In the genomic region with DNA sequence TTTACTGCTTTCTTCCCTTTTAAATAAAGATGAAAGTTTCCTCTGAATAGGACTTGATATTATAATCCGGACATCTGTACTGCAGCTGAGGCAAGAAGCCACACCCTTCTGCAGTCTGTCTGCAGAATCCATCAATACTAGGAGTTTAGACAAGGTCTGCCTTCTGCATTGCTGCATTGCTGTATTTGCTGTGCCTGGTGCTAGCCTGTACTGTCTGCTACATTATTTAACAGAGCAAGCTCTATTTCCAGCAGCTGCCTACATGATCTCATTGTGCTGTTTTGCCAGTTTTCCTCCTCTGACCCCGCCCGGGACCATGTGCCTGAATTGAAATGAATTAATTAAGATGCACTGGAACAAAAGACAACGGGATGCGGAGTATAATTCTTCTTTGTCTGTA, we compare ENCODE assay signal across 8 cellular contexts. TPM values are rescaled to one million over a fixed set of nuclear protein-coding genes. Genes with fewer than 3 reads are reported as not detected.
DNase-seq lines count a peak whose midpoint lies in the region; ATAC-seq and TF ChIP-seq lines count a peak whose summit lies in the region.

No MANE protein-coding gene starts in this region.

- H3K79me2 ChIP-seq in OCI-LY3 (ENCODE audit: low read length), result peaks cover 4% of the 10 kb centered on the region

- no peak overlapping the region for H3K9ac ChIP-seq in OCI-LY3 (ENCODE audit: low read length)

- no peak for TF ChIP-seq EP300 in upper lobe of left lung (IDR thresholded peaks at IDR 0.05)

- intact Hi-C loops in activated CD4-positive, alpha-beta T cell treated with anti-CD3 and anti-CD28 coated beads, Interleukin-2, amount 10 ng/mL, durations not matched to agents 24 days and 14 days (cut with micrococcal nuclease), result loop anchor here (5.0 kb wide), 1 partner anchor 125 kb away; a partner anchor contains a TSS

- no peak overlapping the region for H2AFZ ChIP-seq in OCI-LY3 (ENCODE audit: low read depth, low read length)

- peak overlapping the region; percentile 93 for H3K4me3 Mint-ChIP-seq in activated CD4-positive, alpha-beta T cell treated with anti-CD3 and anti-CD28 coated beads, Interleukin-2, amount 10 ng/mL, durations not matched to agents 24 days and 14 days
- peak overlapping the region; percentile 97 for H3K4me3 Mint-ChIP-seq in mesothelial cell of epicardium

- TF ChIP-seq POLR2A in upper lobe of left lung (IDR thresholded peaks at IDR 0.05), result no peak

- H3K4me1 ChIP-seq in OCI-LY3 (ENCODE audit: low read length), result peaks cover 27% of the 10 kb centered on the region
- peaks cover 9% of the 10 kb centered on the region for H3K4me1 ChIP-seq in effector memory CD4-positive, alpha-beta T cell (ENCODE audit: control insufficient read depth, insufficient read depth, low read length, poor library complexity, severe bottlenecking)
- peaks cover 9 to 23% (median 15%) of the 10 kb centered on the region in 4 donors for H3K4me1 ChIP-seq in upper lobe of left lung

- H4K20me1 ChIP-seq in OCI-LY3 (ENCODE audit: insufficient read depth, low read length), result peaks cover 5% of the 10 kb centered on the region; the same call in 1 of the 2 replicates

- H3K4me2 ChIP-seq in OCI-LY3 (ENCODE audit: low read length), result peak overlapping the region; percentile 76

- H3K4me1 Mint-ChIP-seq in activated CD4-positive, alpha-beta T cell treated with anti-CD3 and anti-CD28 coated beads, Interleukin-2, amount 10 ng/mL, durations not matched to agents 24 days and 14 days, result peaks cover 11% of the 10 kb centered on the region
- H3K4me1 Mint-ChIP-seq in mesothelial cell of epicardium, result peaks cover 10% of the 10 kb centered on the region

- H3K9me3 ChIP-seq in OCI-LY3 (ENCODE audit: insufficient read depth, low read length), result no peaks in the 10 kb centered on the region
- no peaks in the 10 kb centered on the region for H3K9me3 ChIP-seq in effector memory CD4-positive, alpha-beta T cell (ENCODE audit: control insufficient read depth, low read length)
- H3K9me3 ChIP-seq in upper lobe of left lung, result no peaks in the 10 kb centered on the region

- ATAC-seq in upper lobe of left lung (ENCODE audit: low FRiP score in 2 of 2) (peak in 1 of 2 donors; percentile 43), HG02588 (IDR thresholded peaks at IDR 0.05; ENCODE audit: unreplicated experiment) (no peak)

- H3K27me3 ChIP-seq in OCI-LY3 (ENCODE audit: low read depth, low read length), result no peaks in the 10 kb centered on the region
- H3K27me3 ChIP-seq in effector memory CD4-positive, alpha-beta T cell (replicated peaks; ENCODE audit: control insufficient read depth, insufficient read depth, low read length, poor library complexity, severe bottlenecking), result no peaks in the 10 kb centered on the region
- no peaks in the 10 kb centered on the region for H3K27me3 ChIP-seq in upper lobe of left lung

- H3K4me3 ChIP-seq in OCI-LY3 (ENCODE audit: low read length) (peak overlapping the region; percentile 86), upper lobe of left lung (peak overlapping the region in 3 of 4 donors; percentile 71 to 79 (median 75))
- H3K4me3 ChIP-seq in effector memory CD4-positive, alpha-beta T cell (ENCODE audit: insufficient read depth, low read depth, low read length, poor library complexity, severe bottlenecking), result no peak overlapping the region

- 40 to 50% methylated on average over 5 of the region's 5 CpGs for WGBS in upper lobe of left lung, 2 donors

- peaks cover 6% of the 10 kb centered on the region for H3K36me3 ChIP-seq in OCI-LY3 (replicated peaks; ENCODE audit: low read depth, low read length)
- peaks cover 12% of the 10 kb centered on the region for H3K36me3 ChIP-seq in effector memory CD4-positive, alpha-beta T cell (ENCODE audit: control insufficient read depth, insufficient read depth, low read length)
- H3K36me3 ChIP-seq in upper lobe of left lung, result peaks cover 8 to 33% (median 25%) of the 10 kb centered on the region in 4 donors

- H3K27me3 Mint-ChIP-seq in activated CD4-positive, alpha-beta T cell treated with anti-CD3 and anti-CD28 coated beads, Interleukin-2, amount 10 ng/mL, durations not matched to agents 24 days and 14 days, result peaks cover 3% of the 10 kb centered on the region
- H3K27me3 Mint-ChIP-seq in mesothelial cell of epicardium (ENCODE audit: low read depth), result no peaks in the 10 kb centered on the region

- no peak for TF ChIP-seq CTCF in OCI-LY3 (IDR thresholded peaks at IDR 0.05; ENCODE audit: low read depth, low read length)
- TF ChIP-seq CTCF in mesothelial cell of epicardium (IDR thresholded peaks at IDR 0.05; ENCODE audit: unreplicated experiment), result no peak
- no peak for TF ChIP-seq CTCF in upper lobe of left lung (IDR thresholded peaks at IDR 0.05)

- H3K27ac ChIP-seq in OCI-LY3 (ENCODE audit: low read length), result no peak overlapping the region
- peak overlapping the region; percentile 98 for H3K27ac ChIP-seq in effector memory CD4-positive, alpha-beta T cell (ENCODE audit: insufficient read depth, low read length, poor library complexity, severe bottlenecking)
- peak overlapping the region in 2 of 4 donors; percentile 95 to 98 for H3K27ac ChIP-seq in upper lobe of left lung

- H3K9me3 Mint-ChIP-seq in activated CD4-positive, alpha-beta T cell treated with anti-CD3 and anti-CD28 coated beads, Interleukin-2, amount 10 ng/mL, durations not matched to agents 24 days and 14 days, result no peaks in the 10 kb centered on the region
- no peaks in the 10 kb centered on the region for H3K9me3 Mint-ChIP-seq in mesothelial cell of epicardium

- DNase-seq in activated CD4-positive, alpha-beta T cell treated with anti-CD3 and anti-CD28 coated beads, Interleukin-2, amount 10 ng/mL, durations not matched to agents 24 days and 14 days, result peak; percentile 66
- no peak for DNase-seq in activated CD4-positive, alpha-beta T cell treated with anti-CD3 and anti-CD28 coated beads for 4 hours
- DNase-seq in effector memory CD4-positive, alpha-beta T cell, result no peak
- no peak for DNase-seq in mesothelial cell of epicardium (ENCODE audit: low spot score in 2 of 2, unreplicated experiment in 2 of 2)
- DNase-seq in upper lobe of left lung, result no peak
- no peak for DNase-seq in activated CD4-positive, CD25-positive, alpha-beta regulatory T cell treated with anti-CD3 and anti-CD28 coated beads, Interleukin-2, amount 50 U/mL, for 72 hours

- peaks cover 21% of the 10 kb centered on the region for H3K36me3 Mint-ChIP-seq in activated CD4-positive, alpha-beta T cell treated with anti-CD3 and anti-CD28 coated beads, Interleukin-2, amount 10 ng/mL, durations not matched to agents 24 days and 14 days (ENCODE audit: low read depth)
- H3K36me3 Mint-ChIP-seq in mesothelial cell of epicardium, result peaks cover 26% of the 10 kb centered on the region

- H3K27ac Mint-ChIP-seq in activated CD4-positive, alpha-beta T cell treated with anti-CD3 and anti-CD28 coated beads, Interleukin-2, amount 10 ng/mL, durations not matched to agents 24 days and 14 days, result no peak overlapping the region
- peak overlapping the region; percentile 64 for H3K27ac Mint-ChIP-seq in mesothelial cell of epicardium

RNA-seq across cellular contexts. Expression of a gene that starts 1.7 kb away (rescaled TPM):
- total RNA-seq in activated CD4-positive, alpha-beta T cell treated with anti-CD3 and anti-CD28 coated beads, Interleukin-2, amount 10 ng/mL, durations not matched to agents 24 days and 14 days, result 45.9 and 46.8 TPM in 2 replicates
- 343 to 347 TPM (median 343 TPM) in 3 replicates for total RNA-seq in mesothelial cell of epicardium
- total RNA-seq in upper lobe of left lung, result 100 to 1,000 TPM in 3 of 6 donors, 10 to 100 TPM in 3; 54.2 to 191 (median 122) TPM

RNA-seq across cellular contexts. Expression of a gene that starts 56.0 kb away (rescaled TPM):
- total RNA-seq in activated CD4-positive, alpha-beta T cell treated with anti-CD3 and anti-CD28 coated beads, Interleukin-2, amount 10 ng/mL, durations not matched to agents 24 days and 14 days, result 1,679 and 1,696 TPM in 2 replicates
- 745 to 765 TPM (median 754 TPM) in 3 replicates for total RNA-seq in mesothelial cell of epicardium
- 100 to 1,000 TPM in 5 of 6 donors, 10 to 100 TPM in 1; 87.0 to 764 (median 397) TPM for total RNA-seq in upper lobe of left lung
